Comparison of ENCODE assay signal across 13 cellular contexts in the genomic region with DNA sequence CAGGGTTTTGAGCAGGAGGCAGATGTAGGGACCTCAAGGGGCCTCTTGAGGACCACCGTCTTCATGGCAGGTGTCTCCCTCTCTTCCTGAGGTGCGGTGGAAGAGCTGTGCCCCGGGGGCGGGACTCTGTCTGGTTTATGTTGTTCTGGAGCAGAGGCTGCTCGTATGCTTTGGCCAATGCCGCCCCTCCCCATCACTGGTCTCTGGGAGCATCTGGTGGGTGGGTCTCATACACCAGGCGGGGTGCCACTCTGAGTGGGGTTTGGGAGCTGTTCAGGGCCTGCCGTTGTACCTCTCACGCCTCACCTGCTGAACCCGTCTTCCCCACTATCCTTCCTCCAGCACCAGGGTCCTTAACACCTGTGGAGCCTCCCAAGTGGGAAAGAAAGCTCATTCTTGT. TPM values are rescaled to one million over a fixed set of nuclear protein-coding genes. Genes with fewer than 3 reads are reported as not detected.
DNase-seq lines count a peak whose midpoint lies in the region; TF ChIP-seq lines count a peak whose summit lies in the region.
"Had no signal": no experiment of that assay in that cellular context is flagged by ENCODE, and none has a peak within 500 bp of the region (broad histone marks: within the 10 kb centered on the region; RNA-seq: fewer than 3 reads in every experiment).

No MANE protein-coding gene starts in this region.

- no peaks in the 10 kb centered on the region for H3K79me2 ChIP-seq in osteoblast (ENCODE audit: insufficient read depth, low read length)

- intact Hi-C loops in uterus (cut with DNase I; ENCODE audit: low total_unique reads) = no loop called here

- H4K20me1 ChIP-seq in osteoblast (ENCODE audit: insufficient read depth, low read length) = no peaks in the 10 kb centered on the region
- H4K20me1 ChIP-seq: BLaER1 had no signal

- POLR2A ChIA-PET in HEK293 (lab: Yijun Ruan, JAX) = no interaction called here

- peaks cover 13 to 50% of the 10 kb centered on the region in 2 experiments; a peak in 2 of 3 replicates for H3K36me3 ChIP-seq in HEK293 (ENCODE audit: control insufficient read depth in 2 of 2, insufficient read depth in 1 of 2, low read length in 2 of 2)
- H3K36me3 ChIP-seq in osteoblast (ENCODE audit: insufficient read depth, low read length) = no peaks in the 10 kb centered on the region
- no peaks in the 10 kb centered on the region for H3K36me3 ChIP-seq in uterus
- H3K36me3 ChIP-seq: BLaER1 had no signal

- peak; percentile 44 for DNase-seq in activated effector memory CD4-positive, alpha-beta T cell treated with anti-CD3 and anti-CD28 coated beads, Interleukin-2, amount 50 U/mL, for 16 hours
- DNase-seq in activated effector memory CD4-positive, alpha-beta T cell treated with Interleukin-2 at 50 U/mL for 16 hours = no peak
- DNase-seq in osteoblast (ENCODE audit: insufficient read length, low spot score, missing footprints) (peak; percentile 83), uterus (peak; percentile 5 to 6), iPS-NIHi7 (ENCODE audit: extremely low spot score) (no peak), germinal center (ENCODE audit: low spot score) (no peak)
- DNase-seq: 8988T, AML-193, Caco-2, HCEC 1CT had no signal

- H3K4me2 ChIP-seq in osteoblast (ENCODE audit: insufficient read depth, low read length) = no peak overlapping the region

- H3K27me3 ChIP-seq in osteoblast (ENCODE audit: insufficient read depth, low read length) = no peaks in the 10 kb centered on the region
- no peaks in the 10 kb centered on the region for H3K27me3 ChIP-seq in uterus
- H3K27me3 ChIP-seq: BLaER1 had no signal

- H2AFZ ChIP-seq in osteoblast (ENCODE audit: low read length) = no peak overlapping the region

- CTCF ChIA-PET in HEK293 (lab: Yijun Ruan, JAX) = interaction anchor here (1.0 to 2.3 kb wide), 2 partner anchors 13 to 340 kb away, joined by 3 to 15 read pairs; no protein-coding TSS in a partner anchor

- H3K27ac ChIP-seq in HEK293 (ENCODE audit: extremely low read depth, low read depth, low read length) (no peak overlapping the region), osteoblast (ENCODE audit: low read depth, low read length) (no peak overlapping the region), uterus (no peak overlapping the region)
- H3K27ac ChIP-seq: BLaER1, HL-60 had no signal

- no peaks in the 10 kb centered on the region for H3K4me1 ChIP-seq in HEK293 (ENCODE audit: control insufficient read depth, insufficient read depth, low read length)
- H3K4me1 ChIP-seq in osteoblast (ENCODE audit: insufficient read depth, low read length) = no peaks in the 10 kb centered on the region
- H3K4me1 ChIP-seq in uterus = no peaks in the 10 kb centered on the region
- H3K4me1 ChIP-seq: Caco-2 had no signal

- TF ChIP-seq CTCF in HEK293 (tag by site-specific recombination; IDR thresholded peaks at IDR 0.05) (no peak), osteoblast (IDR thresholded peaks at IDR 0.05; ENCODE audit: extremely low read depth, low read depth, low read length) (no peak), uterus (IDR thresholded peaks at IDR 0.05) (no peak)

- H3K4me3 ChIP-seq in HEK293 (ENCODE audit: low read depth, low read length) (no peak overlapping the region), osteoblast (ENCODE audit: insufficient read depth, low read length) (no peak overlapping the region), uterus (no peak overlapping the region)
- H3K4me3 ChIP-seq: BLaER1 had no signal

- no peak for TF ChIP-seq POLR2A in uterus (IDR thresholded peaks at IDR 0.05)

- no peaks in the 10 kb centered on the region for H3K9me3 ChIP-seq in HEK293 (ENCODE audit: control insufficient read depth, insufficient read depth, low read depth, low read length)
- no peaks in the 10 kb centered on the region for H3K9me3 ChIP-seq in osteoblast (ENCODE audit: low read depth, low read length)
- H3K9me3 ChIP-seq in uterus = no peaks in the 10 kb centered on the region
- H3K9me3 ChIP-seq: BLaER1, Caco-2 had no signal

TF ChIP-seq in HEK293, 187 proteins besides CTCF, POLR2A, EP300 and RAD21:
- TF ChIP-seq SCRT2 (tag by site-specific recombination; IDR thresholded peaks at IDR 0.05) (peak; percentile 30; the same call in 1 of the 2 replicates), ZNF510 (tag by site-specific recombination; IDR thresholded peaks at IDR 0.05; ENCODE audit: insufficient replicate concordance) (no peak)

RNA-seq across cellular contexts. Expression of a gene that starts 19.7 kb away (rescaled TPM):
- total RNA-seq in osteoblast = 7.1 and 9.8 TPM in 2 replicates
- total RNA-seq in uterus = 10 to 100 TPM in 3 of 4 donors, 1 to 10 TPM in 1; 3.2 to 56.4 (median 25.7) TPM

RNA-seq across cellular contexts. Expression of a gene that starts 37.4 kb away (rescaled TPM):
- 74.3 and 79.6 TPM in 2 replicates for total RNA-seq in osteoblast
- total RNA-seq in uterus = 10 to 100 TPM; 36.9 to 90.0 (median 56.3) TPM

Comparison
In these comparisons a context has a peak if more than half of its experiments do, and no peak if none do; other contexts are left out.
1. DNase-seq: peak in activated effector memory CD4-positive, alpha-beta T cell treated with anti-CD3 and anti-CD28 coated beads, Interleukin-2, amount 50 U/mL, for 16 hours (single experiment), osteoblast (single experiment) and uterus (2 of 2); none in activated effector memory CD4-positive, alpha-beta T cell treated with Interleukin-2 at 50 U/mL for 16 hours (single experiment), iPS-NIHi7 (single experiment) and germinal center (single experiment).